Comparison of ENCODE assay signal across 8 cellular contexts in genomic region chr11:66001941-66002647, GRCh38. TPM values are rescaled to one million over a fixed set of nuclear protein-coding genes. Genes with fewer than 3 reads are reported as not detected.
DNase-seq lines count a peak whose midpoint lies in the region; ATAC-seq and TF ChIP-seq lines count a peak whose summit lies in the region.

Gene BANF1 (plus strand): TSS chr11:66002503. CDS start chr11:66003251, 748 bp downstream.
Gene EIF1AD (minus strand): TSS chr11:66002157. CDS start chr11:66000389, 1,768 bp downstream.

- peak within 1 kb of the TSS; percentile 100 for H3K4me3 Mint-ChIP-seq in activated B cell treated with CpG ODN at 0.5 μM for 24 hours

- intact Hi-C loops in activated B cell treated with CpG ODN at 0.5 μM for 24 hours (cut with micrococcal nuclease) (loop anchor here (1.0 to 5.0 kb wide), 10 partner anchors 13 to 387 kb away; partner anchors contain the start of genes C11orf68, DRAP1, KAT5 and PCNX3), spleen (cut with DNase I; ENCODE audit: low total_unique reads) (no loop called here)

- H3K27me3 Mint-ChIP-seq in activated B cell treated with CpG ODN at 0.5 μM for 24 hours: no peaks in the 10 kb centered on the region

- peaks cover 12 to 46% (median 30%) of the 10 kb centered on the region in 6 donors for H3K4me1 ChIP-seq in spleen

- POLR2A ChIA-PET in activated B cell treated with CpG ODN at 0.5 μM for 24 hours (lab: Charles Lee): interaction anchor here (0.5 to 1.9 kb wide), 30 partner anchors 9 to 1731 kb away, joined by 3 to 28 read pairs (median 4); partner anchors contain the start of genes CCDC85B, CFL1, CST6 and FIBP

- no peaks in the 10 kb centered on the region for H3K9me3 Mint-ChIP-seq in activated B cell treated with CpG ODN at 0.5 μM for 24 hours

- H3K27ac ChIP-seq in spleen: peak within 1 kb of the TSS; percentile 83 to 98 (median 94)

- no peaks in the 10 kb centered on the region for H3K27me3 ChIP-seq in spleen (replicated peaks in 1 of 7)

- H3K4me3 ChIP-seq in cardiac fibroblast (replicated peaks in 1 of 2; ENCODE audit: low read depth in 2 of 2, low read length in 2 of 2) (peak within 1 kb of the TSS; percentile 67 to 91), spleen (peak within 1 kb of the TSS; percentile 77 to 99 (median 90))

- H3K36me3 Mint-ChIP-seq in activated B cell treated with CpG ODN at 0.5 μM for 24 hours (ENCODE audit: low read depth): peaks cover 79% of the 10 kb centered on the region

- peaks cover 0 to 67% (median 53%) of the 10 kb centered on the region in 6 donors for H3K36me3 ChIP-seq in spleen

- DNase-seq in AG08396 (ENCODE audit: low spot score) (peak; percentile 93), NCI-H345 treated with DMSO at 0.1 percent for 48 hours (lab: John Stamatoyannopoulos, UW; ENCODE audit: unreplicated experiment) (peak; percentile 99), activated B cell treated with CpG ODN at 0.5 μM for 24 hours (peak; percentile 86), cardiac fibroblast (ENCODE audit: low read depth in 2 of 2) (peak; percentile 99 to 100), inferior parietal cortex (ENCODE audit: extremely low spot score) (peak; percentile 99), spleen (peak; percentile 95)

- peak within 1 kb of the TSS; percentile 98 for H3K27ac Mint-ChIP-seq in activated B cell treated with CpG ODN at 0.5 μM for 24 hours

- 0 to 1% (median 0%) methylated on average over 35 to 55 of the region's 55 CpGs for WGBS in spleen, 5 donors

- TF ChIP-seq CTCF in activated B cell treated with CpG ODN at 0.5 μM for 24 hours (IDR thresholded peaks at IDR 0.05) (no peak), cardiac fibroblast (IDR thresholded peaks at IDR 0.05; ENCODE audit: low read depth, low read length) (no peak), spleen (IDR thresholded peaks at IDR 0.05 in 8 of 11, conservative IDR thresholded peaks at IDR 0.05 in 3 of 11) (peak in 6 of 11 experiments; percentile 6 to 21 (median 10))

- peak; percentile 5 to 86 (median 28) for TF ChIP-seq POLR2A in spleen (IDR thresholded peaks at IDR 0.05)

- peak; percentile 85 for ATAC-seq in GM19025 (IDR thresholded peaks at IDR 0.05; ENCODE audit: low read depth, unreplicated experiment)
- peak; percentile 84 for ATAC-seq in HG03342 (IDR thresholded peaks at IDR 0.05; ENCODE audit: unreplicated experiment)
- ATAC-seq in activated B cell treated with CpG ODN at 0.5 μM for 24 hours (ENCODE audit: low read depth): peak; percentile 82

- CTCF ChIA-PET in activated B cell treated with CpG ODN at 0.5 μM for 24 hours (lab: Charles Lee): interaction anchor here (0.9 to 1.4 kb wide), 6 partner anchors 9 to 290 kb away, joined by 3 to 10 read pairs (median 4); partner anchors contain the start of gene KAT5

- peaks cover 36% of the 10 kb centered on the region for H3K4me1 Mint-ChIP-seq in activated B cell treated with CpG ODN at 0.5 μM for 24 hours

- H3K9me3 ChIP-seq in spleen: no peaks in the 10 kb centered on the region

RNA-seq across cellular contexts. Expression of gene BANF1, which starts in this region (rescaled TPM):
- total RNA-seq in activated B cell treated with CpG ODN at 0.5 μM for 24 hours (220 and 228 TPM in 2 replicates), spleen (100 to 1,000 TPM in 3 of 7 donors, 10 to 100 TPM in 4; 50.5 to 139 (median 92.9) TPM)
- polyA plus RNA-seq in spleen: 100 to 1,000 TPM; 151 to 219 (median 196) TPM

RNA-seq across cellular contexts. Expression of gene EIF1AD, which starts in this region (rescaled TPM):
- total RNA-seq in activated B cell treated with CpG ODN at 0.5 μM for 24 hours (50.7 and 58.9 TPM in 2 replicates), spleen (10 to 100 TPM; 24.5 to 39.2 (median 35.5) TPM)
- 10 to 100 TPM; 14.3 to 22.0 (median 15.4) TPM for polyA plus RNA-seq in spleen

Comparison
In these comparisons a context has a peak if more than half of its experiments do, and no peak if none do; other contexts are left out.
1. Peak in every context shown above with its lines: DNase-seq, ATAC-seq, H3K4me3 ChIP-seq and H3K27ac ChIP-seq.
2. CTCF ChIP-seq: peak in spleen (6 of 11); none in activated B cell treated with CpG ODN at 0.5 μM for 24 hours (single experiment) and cardiac fibroblast (single experiment).